8 cellular contexts compared by ENCODE assay signal in the genomic region with DNA sequence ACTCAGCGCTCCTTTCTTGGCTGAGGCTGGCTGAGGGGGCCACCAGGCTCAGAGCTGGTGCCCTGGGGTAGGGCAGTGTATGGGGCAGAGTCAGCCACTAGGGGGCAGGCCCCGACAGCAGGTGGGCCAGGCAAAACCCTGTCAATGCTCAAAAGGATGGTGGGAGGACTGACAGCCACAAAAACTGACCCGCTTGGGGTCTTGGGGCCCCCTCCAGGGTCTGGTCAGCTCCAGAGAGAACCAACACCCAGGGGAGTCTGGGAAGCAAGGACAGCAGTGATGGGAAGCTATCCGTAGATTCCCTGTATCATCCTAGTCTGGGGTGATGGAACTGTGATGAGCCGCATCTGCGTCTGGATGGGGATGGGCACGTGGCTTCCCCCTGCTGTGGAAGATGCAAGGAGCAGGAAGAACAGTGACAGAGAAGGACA.
A peak's percentile ranks its signal among the peaks of the same experiment; 100 is the strongest.
DNase-seq lines count a peak whose midpoint lies in the region; ATAC-seq and TF ChIP-seq lines count a peak whose summit lies in the region.

No MANE protein-coding gene starts in this region.

- no peaks in the 10 kb centered on the region for H4K20me1 ChIP-seq in OCI-LY3 (ENCODE audit: insufficient read depth, low read length)

- ATAC-seq in activated CD4-positive, alpha-beta T cell treated with anti-CD3 and anti-CD28 coated beads for 36 hours = peak; percentile 74
- ATAC-seq in HG02884 (IDR thresholded peaks at IDR 0.05; ENCODE audit: unreplicated experiment) = peak; percentile 70

- no peak overlapping the region for H3K4me3 ChIP-seq in OCI-LY3 (ENCODE audit: low read length)

- H3K27ac ChIP-seq in OCI-LY3 (ENCODE audit: low read length) = no peak overlapping the region

- H3K9me3 Mint-ChIP-seq in activated CD4-positive, alpha-beta T cell treated with anti-CD3 and anti-CD28 coated beads for 36 hours (ENCODE audit: low read depth) = no peaks in the 10 kb centered on the region

- TF ChIP-seq CTCF in OCI-LY3 (IDR thresholded peaks at IDR 0.05; ENCODE audit: low read depth, low read length) = peak; percentile 100

- H2AFZ ChIP-seq in OCI-LY3 (ENCODE audit: low read depth, low read length) = no peak overlapping the region

- H3K27me3 ChIP-seq in OCI-LY3 (ENCODE audit: low read depth, low read length) = no peaks in the 10 kb centered on the region

- CTCF ChIA-PET in activated CD4-positive, alpha-beta T cell treated with anti-CD3 and anti-CD28 coated beads for 36 hours (lab: Charles Lee) = interaction anchor here (0.5 to 1.3 kb wide), 7 partner anchors 10 to 1692 kb away, joined by 3 to 4 read pairs (median 3); no protein-coding TSS in a partner anchor

- no peak overlapping the region for H3K9ac ChIP-seq in OCI-LY3 (ENCODE audit: low read length)

- peak; percentile 73 for DNase-seq in activated CD4-positive, alpha-beta T cell treated with anti-CD3 and anti-CD28 coated beads for 36 hours
- no peak for DNase-seq in activated CD4-positive, alpha-beta T cell treated with anti-CD3 and anti-CD28 coated beads for 4 hours
- DNase-seq in astrocyte of the hippocampus (ENCODE audit: low read depth, low spot score) (peak; percentile 54), islet precursor cell (peak; percentile 79)
- DNase-seq in stimulated activated CD4-positive, alpha-beta T cell treated with anti-CD3 and anti-CD28 coated beads, TNF-alpha, amount 100 ng/mL, for 48 hours (ENCODE audit: low read depth in 3 of 3) = peak; percentile 10 to 31 (median 19)
- no peak for DNase-seq in stimulated activated naive CD4-positive, alpha-beta T cell treated with Interleukin-2 at 50 U/mL for 16 hours (lab: John Stamatoyannopoulos, UW)

- no peaks in the 10 kb centered on the region for H3K79me2 ChIP-seq in OCI-LY3 (ENCODE audit: low read length)

- no peak overlapping the region for H3K4me2 ChIP-seq in OCI-LY3 (ENCODE audit: low read length)

- no peaks in the 10 kb centered on the region for H3K36me3 Mint-ChIP-seq in activated CD4-positive, alpha-beta T cell treated with anti-CD3 and anti-CD28 coated beads for 36 hours (ENCODE audit: low read depth)

- H3K9me3 ChIP-seq in OCI-LY3 (ENCODE audit: insufficient read depth, low read length) = no peaks in the 10 kb centered on the region

- intact Hi-C loops in activated CD4-positive, alpha-beta T cell treated with anti-CD3 and anti-CD28 coated beads for 36 hours (cut with DNase I, micrococcal nuclease) = loop anchor here (2.0 to 10.0 kb wide), 3 partner anchors 606 to 1693 kb away; a partner anchor contains a TSS

- POLR2A ChIA-PET in activated CD4-positive, alpha-beta T cell treated with anti-CD3 and anti-CD28 coated beads for 36 hours (lab: Charles Lee) = no interaction called here

- H3K4me3 Mint-ChIP-seq in activated CD4-positive, alpha-beta T cell treated with anti-CD3 and anti-CD28 coated beads for 36 hours = no peak overlapping the region

- no peak overlapping the region for H3K27ac Mint-ChIP-seq in activated CD4-positive, alpha-beta T cell treated with anti-CD3 and anti-CD28 coated beads for 36 hours

- no peaks in the 10 kb centered on the region for H3K36me3 ChIP-seq in OCI-LY3 (replicated peaks; ENCODE audit: low read depth, low read length)

- no peaks in the 10 kb centered on the region for H3K27me3 Mint-ChIP-seq in activated CD4-positive, alpha-beta T cell treated with anti-CD3 and anti-CD28 coated beads for 36 hours

- H3K4me1 Mint-ChIP-seq in activated CD4-positive, alpha-beta T cell treated with anti-CD3 and anti-CD28 coated beads for 36 hours = peaks cover 2% of the 10 kb centered on the region

- no peaks in the 10 kb centered on the region for H3K4me1 ChIP-seq in OCI-LY3 (ENCODE audit: low read length)

Comparison
In these comparisons a context has a peak if more than half of its experiments do, and no peak if none do; other contexts are left out.
1. DNase-seq: peak in activated CD4-positive, alpha-beta T cell treated with anti-CD3 and anti-CD28 coated beads for 36 hours (single experiment), astrocyte of the hippocampus (single experiment), islet precursor cell (single experiment) and stimulated activated CD4-positive, alpha-beta T cell treated with anti-CD3 and anti-CD28 coated beads, TNF-alpha, amount 100 ng/mL, for 48 hours (3 of 3); none in activated CD4-positive, alpha-beta T cell treated with anti-CD3 and anti-CD28 coated beads for 4 hours (0 of 2) and stimulated activated naive CD4-positive, alpha-beta T cell treated with Interleukin-2 at 50 U/mL for 16 hours (single experiment).